Comparison of ENCODE assay signal across 22 cellular contexts in the genomic region with DNA sequence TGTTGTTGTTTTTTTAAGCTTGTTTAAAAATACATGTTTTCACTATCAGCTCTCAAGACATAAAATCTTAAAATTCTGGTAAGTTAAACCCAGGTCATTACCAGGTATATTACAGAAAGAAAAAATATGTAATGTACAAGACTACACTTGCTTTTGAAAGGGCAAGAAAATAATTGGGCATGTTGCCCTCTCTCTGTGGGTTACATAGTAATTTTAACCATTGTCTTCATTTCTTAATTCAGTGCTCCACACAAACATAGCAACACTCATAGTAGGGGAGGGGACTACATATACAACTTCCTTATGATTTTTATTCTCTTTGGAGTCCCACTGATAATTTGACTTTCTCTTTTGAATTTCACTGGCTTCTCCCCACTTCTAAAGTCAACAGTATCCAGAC.
"Had no signal": no experiment of that assay in that cellular context is flagged by ENCODE, and none has a peak within 500 bp of the region (broad histone marks: within the 10 kb centered on the region; RNA-seq: fewer than 3 reads in every experiment).

No MANE protein-coding gene starts in this region.

- H3K27me3 ChIP-seq: cardiac muscle cell, colonic mucosa, gastrocnemius medialis, right atrium auricular region, spleen, tibial nerve had no signal

- DNase-seq: activated CD4-positive, alpha-beta T cell treated with anti-CD3 and anti-CD28 coated beads, Interleukin-2, amount 50 U/mL, for 1 hour; activated CD8-positive, alpha-beta T cell treated with anti-CD3 and anti-CD28 coated beads for 36 hours; activated gamma-delta T cell treated with Interleukin-2 at 50 U/mL for 16 hours; activated naive CD4-positive, alpha-beta T cell treated with anti-CD3 and anti-CD28 coated beads, Interleukin-2, amount 50 U/mL, for 16 hours; activated T-cell treated with anti-CD3 and anti-CD28 coated beads, Interleukin-2, amount 50 U/mL, for 4 hours; amniotic stem cell; cerebellar nuclear complex; colonic mucosa; effector memory CD4-positive, alpha-beta T cell; gastrocnemius medialis; glutamatergic neuron; left ventricle myocardium inferior; mucosa of descending colon; spleen; stimulated activated naive CD4-positive, alpha-beta T cell treated with Interleukin-2 at 50 U/mL for 16 hours; T-helper 9 cell had no signal

- H3K36me3 ChIP-seq: cardiac muscle cell, colonic mucosa, gastrocnemius medialis, right atrium auricular region had no signal

- H3K4me1 ChIP-seq: colonic mucosa, gastrocnemius medialis, left ventricle myocardium inferior, right atrium auricular region, spleen had no signal

- ATAC-seq: activated CD8-positive, alpha-beta T cell treated with anti-CD3 and anti-CD28 coated beads for 36 hours; activated T-cell treated with anti-CD3 and anti-CD28 coated beads, Interleukin-2, amount 50 U/mL, for 4 hours; activated T-helper 17 cell treated with anti-CD3 and anti-CD28 coated beads, Interleukin-2, amount 50 U/mL, for 72 hours; gastrocnemius medialis; mucosa of descending colon; natural killer cell treated with Interleukin-12 subunit alpha and Interleukin-12 subunit beta and Interleukin-15 and Interleukin-18, amount 100 ng/mL, for 72 hours had no signal

- H3K27ac ChIP-seq: cardiac muscle cell, colonic mucosa, gastrocnemius medialis, left ventricle myocardium inferior, right atrium auricular region, spleen, tibial nerve had no signal

- H3K4me3 ChIP-seq: cardiac muscle cell, colonic mucosa, gastrocnemius medialis, left ventricle myocardium inferior, lung, mucosa of descending colon, right atrium auricular region, spleen, tibial nerve had no signal

- H3K9me3 ChIP-seq: colonic mucosa, gastrocnemius medialis, left ventricle myocardium inferior, mucosa of descending colon, right atrium auricular region, spleen, tibial nerve had no signal
